ENCODE assay signal across 11 cellular contexts in the genomic region with DNA sequence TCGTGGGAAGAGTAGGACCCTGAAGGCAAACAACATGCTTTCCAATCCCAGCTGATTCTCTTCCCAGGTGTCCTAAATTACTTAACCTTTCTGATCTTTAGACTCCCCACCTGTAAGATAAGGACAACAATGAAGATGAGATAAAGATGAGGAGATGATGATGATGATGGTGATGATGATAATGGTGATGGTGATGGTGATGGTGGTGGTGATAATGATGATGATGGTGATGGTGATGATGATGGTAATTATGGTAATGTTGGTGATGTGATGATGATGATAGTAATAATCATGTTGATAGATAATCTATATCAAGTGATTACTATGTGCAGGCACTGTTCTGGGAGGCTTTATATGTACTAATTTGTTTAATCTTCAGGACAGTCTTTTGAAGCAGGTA. TPM values are rescaled to one million over a fixed set of nuclear protein-coding genes. Genes with fewer than 3 reads are reported as not detected.
"Had no signal": no experiment of that assay in that cellular context is flagged by ENCODE, and none has a peak within 500 bp of the region (broad histone marks: within the 10 kb centered on the region; RNA-seq: fewer than 3 reads in every experiment).

No MANE protein-coding gene starts in this region.

- DNase-seq: GM23248, GOT3, H9, HCEC 1CT, HFFc6, KBM-7 had no signal

- H3K27ac ChIP-seq: GM23248, HL-60, KMS-11 had no signal

- H3K27ac Mint-ChIP-seq: H9, HFFc6, IgD-negative memory B cell had no signal

- H3K4me2 ChIP-seq: KMS-11 had no signal

- H3K4me1 Mint-ChIP-seq: H9, IgD-negative memory B cell had no signal

- H3K4me3 Mint-ChIP-seq: H9, HFFc6, IgD-negative memory B cell had no signal

- H2AFZ ChIP-seq: GM23248 had no signal

- FAIRE-seq: H54 had no signal

- H3K4me3 ChIP-seq: GM23248 had no signal

- H3K9ac ChIP-seq: GM23248, KMS-11 had no signal

- H3K36me3 Mint-ChIP-seq: IgD-negative memory B cell had no signal

RNA-seq across cellular contexts. Expression of a gene that starts 48.3 kb away (rescaled TPM):
- total RNA-seq: GM23248, H9, HFFc6, HT1080 had no signal
- polyA plus RNA-seq: GM23248, IgD-negative memory B cell had no signal

RNA-seq across cellular contexts. Expression of a gene that starts 51.5 kb away (rescaled TPM):
- total RNA-seq: HT1080 had no signal
- polyA plus RNA-seq: IgD-negative memory B cell had no signal
